In the genomic region with DNA sequence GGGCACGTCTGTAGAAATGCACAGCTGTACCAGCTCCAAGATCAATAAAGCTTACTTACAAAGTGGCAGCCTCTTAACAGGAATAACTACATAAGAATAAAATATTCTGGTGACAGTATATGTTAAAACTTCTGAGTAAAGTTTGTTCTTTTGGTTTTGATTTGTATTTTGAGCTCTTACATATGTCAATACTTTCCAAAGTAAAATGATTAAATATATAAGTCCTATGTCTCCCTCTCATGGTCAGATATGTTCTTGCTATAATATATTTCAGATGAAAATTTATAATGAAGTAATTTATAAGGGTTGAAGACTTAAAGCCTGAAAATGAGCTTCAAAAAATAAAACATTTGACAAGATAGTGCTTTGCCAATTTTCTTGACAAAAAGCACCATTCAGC, we compare ENCODE assay signal across 12 cellular contexts.
DNase-seq lines count a peak whose midpoint lies in the region; ATAC-seq and TF ChIP-seq lines count a peak whose summit lies in the region.
"Had no signal": no experiment of that assay in that cellular context is flagged by ENCODE, and none has a peak within 500 bp of the region (broad histone marks: within the 10 kb centered on the region; RNA-seq: fewer than 3 reads in every experiment).

No MANE protein-coding gene starts in this region.

- TF ChIP-seq POLR2A in NB4 (IDR thresholded peaks at IDR 0.05; ENCODE audit: extremely low read depth, insufficient read length), result no peak

- no peak overlapping the region for H3K27ac Mint-ChIP-seq in neural progenitor cell
- H3K27ac Mint-ChIP-seq: activated B cell treated with CpG ODN at 0.5 μM for 24 hours, immature natural killer cell had no signal

- no peaks in the 10 kb centered on the region for H3K4me1 ChIP-seq in neural progenitor cell
- H3K4me1 ChIP-seq: tibial nerve had no signal

- H3K4me2 ChIP-seq in neural progenitor cell, result no peak overlapping the region

- H4K20me1 ChIP-seq in neural progenitor cell (ENCODE audit: low read depth), result no peaks in the 10 kb centered on the region

- no peaks in the 10 kb centered on the region for H3K4me1 Mint-ChIP-seq in neural progenitor cell
- H3K4me1 Mint-ChIP-seq: activated B cell treated with CpG ODN at 0.5 μM for 24 hours, immature natural killer cell had no signal

- no peak overlapping the region for H3K9ac ChIP-seq in neural progenitor cell

- no peaks in the 10 kb centered on the region for H3K36me3 Mint-ChIP-seq in neural progenitor cell
- H3K36me3 Mint-ChIP-seq: immature natural killer cell had no signal

- H3F3A ChIP-seq in neural progenitor cell (ENCODE audit: low read depth), result no peaks in the 10 kb centered on the region

- no peaks in the 10 kb centered on the region for H3K36me3 ChIP-seq in neural progenitor cell
- H3K36me3 ChIP-seq: tibial nerve had no signal

- H3K4me3 ChIP-seq in NB4 (ENCODE audit: low read depth, low read length) (no peak overlapping the region), choroid plexus epithelial cell (ENCODE audit: low read depth, low read length) (no peak overlapping the region), neural progenitor cell (no peak overlapping the region)
- H3K4me3 ChIP-seq: tibial nerve had no signal

- H2AFZ ChIP-seq in neural progenitor cell (replicated peaks), result no peak overlapping the region

- no peaks in the 10 kb centered on the region for H3K9me3 ChIP-seq in neural progenitor cell (ENCODE audit: low read depth)
- H3K9me3 ChIP-seq: tibial nerve had no signal

- H3K27me3 Mint-ChIP-seq in neural progenitor cell (ENCODE audit: insufficient read depth, low read depth), result no peaks in the 10 kb centered on the region
- H3K27me3 Mint-ChIP-seq: activated B cell treated with CpG ODN at 0.5 μM for 24 hours had no signal

- no peak overlapping the region for H3K4me3 Mint-ChIP-seq in neural progenitor cell
- H3K4me3 Mint-ChIP-seq: activated B cell treated with CpG ODN at 0.5 μM for 24 hours, immature natural killer cell had no signal

- no peaks in the 10 kb centered on the region for H3K27me3 ChIP-seq in neural progenitor cell
- H3K27me3 ChIP-seq: tibial nerve had no signal

- no peak overlapping the region for H3K27ac ChIP-seq in neural progenitor cell
- H3K27ac ChIP-seq: tibial nerve had no signal

- DNase-seq in NB4 (ENCODE audit: low read depth), result peak; percentile 7
- peak; percentile 39 for DNase-seq in choroid plexus epithelial cell (ENCODE audit: low read depth)
- no peak for DNase-seq in neural progenitor cell (ENCODE audit: low spot score)
- no peak for DNase-seq in NCI-H1694 (lab: John Stamatoyannopoulos, UW)
- DNase-seq: activated B cell treated with CpG ODN at 0.5 μM for 24 hours, aorta, immature natural killer cell, NCI-H1436 had no signal

- H3K9me3 Mint-ChIP-seq in neural progenitor cell, result no peaks in the 10 kb centered on the region
- H3K9me3 Mint-ChIP-seq: activated B cell treated with CpG ODN at 0.5 μM for 24 hours, immature natural killer cell had no signal

- ATAC-seq in GM18867 (IDR thresholded peaks at IDR 0.05; ENCODE audit: unreplicated experiment) (peak; percentile 50), GM18498 (IDR thresholded peaks at IDR 0.05; ENCODE audit: unreplicated experiment) (no peak), HG02973 (IDR thresholded peaks at IDR 0.05; ENCODE audit: unreplicated experiment) (no peak)

- no peaks in the 10 kb centered on the region for H3K79me2 ChIP-seq in neural progenitor cell (ENCODE audit: low read depth)

- TF ChIP-seq CTCF in NB4 (IDR thresholded peaks at IDR 0.05; ENCODE audit: low read depth, low read length) (no peak), choroid plexus epithelial cell (conservative IDR thresholded peaks at IDR 0.05; ENCODE audit: low read depth, low read length) (no peak), neural progenitor cell (IDR thresholded peaks at IDR 0.05) (peak; percentile 28)

Comparison
In these comparisons a context has a peak if more than half of its experiments do, and no peak if none do; other contexts are left out.
1. DNase-seq: peak in NB4 (single experiment) and choroid plexus epithelial cell (single experiment); none in neural progenitor cell (single experiment) and NCI-H1694 (single experiment).